In genomic region chr21:38140192-38140905, GRCh38 we compare ENCODE assay signal across 10 cellular contexts.
DNase-seq lines count a peak whose midpoint lies in the region; ATAC-seq, FAIRE-seq and TF ChIP-seq lines count a peak whose summit lies in the region.
"Had no signal": no experiment of that assay in that cellular context is flagged by ENCODE, and none has a peak within 500 bp of the region (broad histone marks: within the 10 kb centered on the region; RNA-seq: fewer than 3 reads in every experiment).

No MANE protein-coding gene starts in this region.

- peaks cover 13 to 39% of the 10 kb centered on the region in 2 donors for H3K27me3 Mint-ChIP-seq in natural killer cell (ENCODE audit: low read depth in 2 of 2)

- intact Hi-C loops in adrenal gland (cut with DNase I) (no loop called here), kidney (cut with DNase I) (no loop called here), natural killer cell (cut with micrococcal nuclease) (no loop called here)

- H3K9ac ChIP-seq in kidney (ENCODE audit: low read length in 2 of 2): no peak overlapping the region

- FAIRE-seq in kidney (lab: Jason Lieb, UNC): no peak

- TF ChIP-seq POLR2A in adrenal gland (IDR thresholded peaks at IDR 0.05): no peak

- H3K27ac ChIP-seq in adrenal gland (no peak overlapping the region), kidney (ENCODE audit: low read depth in 2 of 2, low read length in 2 of 2) (no peak overlapping the region)
- H3K27ac ChIP-seq: Peyer's patch had no signal

- no peaks in the 10 kb centered on the region for H3K27me3 ChIP-seq in adrenal gland
- H3K27me3 ChIP-seq: Peyer's patch had no signal

- H3K9me3 ChIP-seq in adrenal gland (replicated peaks in 1 of 3): no peaks in the 10 kb centered on the region
- peaks cover 2 to 4% of the 10 kb centered on the region in 2 donors for H3K9me3 ChIP-seq in kidney (ENCODE audit: control insufficient read depth in 1 of 2, low read length in 2 of 2)
- H3K9me3 ChIP-seq: Peyer's patch had no signal

- WGBS in adrenal gland, 4 donors: 11 to 26% (median 20%) methylated on average over 5 of the region's 5 CpGs

- H3K36me3 Mint-ChIP-seq in natural killer cell: peaks cover 6% of the 10 kb centered on the region
- H3K36me3 Mint-ChIP-seq: CD14-positive monocyte had no signal

- H3K9me3 Mint-ChIP-seq in natural killer cell: peaks cover 1 to 2% of the 10 kb centered on the region in 2 donors

- H3K4me1 Mint-ChIP-seq in natural killer cell: no peaks in the 10 kb centered on the region

- H3K4me1 ChIP-seq in adrenal gland (replicated peaks in 1 of 2) (no peaks in the 10 kb centered on the region), kidney (ENCODE audit: control insufficient read depth in 1 of 2, insufficient read depth in 1 of 2, low read depth in 1 of 2, low read length in 2 of 2) (peaks cover 2 to 7% of the 10 kb centered on the region in 2 donors)
- H3K4me1 ChIP-seq: Peyer's patch had no signal

- DNase-seq in AG10803 (ENCODE audit: low read depth) (peak; percentile 60), NCI-H1105 treated with DMSO at 0.1 percent for 48 hours (lab: John Stamatoyannopoulos, UW) (peak; percentile 99), adrenal gland (peak; percentile 53 to 90 (median 67)), kidney (peak; percentile 82), activated gamma-delta T cell (lab: John Stamatoyannopoulos, UW) (no peak), DMS53 treated with DMSO at 0.1 percent for 48 hours (lab: John Stamatoyannopoulos, UW; ENCODE audit: unreplicated experiment) (no peak), natural killer cell (no peak)

- H3K4me3 ChIP-seq in AG10803 (ENCODE audit: low read length): no peak overlapping the region
- no peak overlapping the region for H3K4me3 ChIP-seq in adrenal gland
- H3K4me3 ChIP-seq in kidney (ENCODE audit: low read length in 2 of 2): no peak overlapping the region
- H3K4me3 ChIP-seq: Peyer's patch had no signal

- H3K36me3 ChIP-seq in adrenal gland (replicated peaks in 1 of 2) (no peaks in the 10 kb centered on the region), kidney (ENCODE audit: control insufficient read depth in 1 of 2, insufficient read depth in 2 of 2, low read length in 2 of 2) (no peaks in the 10 kb centered on the region)
- H3K36me3 ChIP-seq: Peyer's patch had no signal

- no peak overlapping the region for H3K4me3 Mint-ChIP-seq in natural killer cell
- H3K4me3 Mint-ChIP-seq: CD14-positive monocyte had no signal

- ATAC-seq in GM18909 (IDR thresholded peaks at IDR 0.05; ENCODE audit: poor library complexity, unreplicated experiment) (no peak), natural killer cell (no peak)

- TF ChIP-seq CTCF in AG10803 (conservative IDR thresholded peaks at IDR 0.05; ENCODE audit: low read length) (no peak), adrenal gland (IDR thresholded peaks at IDR 0.05) (no peak), kidney (IDR thresholded peaks at IDR 0.05; ENCODE audit: borderline replicate concordance, extremely low read depth, insufficient read depth) (no peak), natural killer cell (IDR thresholded peaks at IDR 0.05) (no peak)

- no peak overlapping the region for H3K27ac Mint-ChIP-seq in natural killer cell
- H3K27ac Mint-ChIP-seq: CD14-positive monocyte had no signal

Comparison
In these comparisons a context has a peak if more than half of its experiments do, and no peak if none do; other contexts are left out.
1. DNase-seq: peak in AG10803 (single experiment), NCI-H1105 treated with DMSO at 0.1 percent for 48 hours (single experiment), adrenal gland (7 of 7) and kidney (single experiment); none in activated gamma-delta T cell (single experiment), DMS53 treated with DMSO at 0.1 percent for 48 hours (single experiment) and natural killer cell (single experiment).